ENCODE assay signal across 8 cellular contexts in genomic region chr2:24824966-24825882, GRCh38. TPM values are rescaled to one million over a fixed set of nuclear protein-coding genes. Genes with fewer than 3 reads are reported as not detected.
DNase-seq lines count a peak whose midpoint lies in the region; ATAC-seq and TF ChIP-seq lines count a peak whose summit lies in the region.

No MANE protein-coding gene starts in this region.

- H3K27me3 Mint-ChIP-seq in type B pancreatic cell = peaks cover 3% of the 10 kb centered on the region

- no peaks in the 10 kb centered on the region for H3K9me3 Mint-ChIP-seq in type B pancreatic cell

- ATAC-seq in GM21423 (IDR thresholded peaks at IDR 0.05; ENCODE audit: unreplicated experiment) (no peak), GM18873 (IDR thresholded peaks at IDR 0.05; ENCODE audit: low FRiP score, unreplicated experiment) (no peak)

- no peak overlapping the region for H3K27ac Mint-ChIP-seq in type B pancreatic cell

- H3K36me3 Mint-ChIP-seq in type B pancreatic cell = peaks cover 9% of the 10 kb centered on the region

- H3K4me1 Mint-ChIP-seq in type B pancreatic cell (ENCODE audit: unreplicated experiment) = peaks cover 6% of the 10 kb centered on the region

- H3K4me3 ChIP-seq in WI38 (ENCODE audit: low read depth, low read length) = no peak overlapping the region

- DNase-seq in AG09319 (ENCODE audit: extremely low read depth, low read depth) (no peak), iPS-NIHi11 (ENCODE audit: low spot score) (peak; percentile 26), type B pancreatic cell (ENCODE audit: extremely low spot score, unreplicated experiment) (peak; percentile 63), DMS153 (lab: John Stamatoyannopoulos, UW) (no peak)

- no peak overlapping the region for H3K4me3 Mint-ChIP-seq in type B pancreatic cell

- TF ChIP-seq CTCF in AG09319 (IDR thresholded peaks at IDR 0.05; ENCODE audit: low read depth, low read length) = peak; percentile 41
- TF ChIP-seq CTCF in GM12872 (IDR thresholded peaks at IDR 0.05; ENCODE audit: insufficient read depth, low read depth, low read length) = peak; percentile 80
- peak; percentile 60 for TF ChIP-seq CTCF in WI38 (IDR thresholded peaks at IDR 0.05; ENCODE audit: low read depth, low read length)
- peak; percentile 73 for TF ChIP-seq CTCF in type B pancreatic cell (conservative IDR thresholded peaks at IDR 0.05)

RNA-seq across cellular contexts. Expression of gene CENPO, which starts 32.0 kb away (rescaled TPM):
- 14.4 and 39.7 TPM in 2 replicates for total RNA-seq in type B pancreatic cell (ENCODE audit: low replicate concordance)

RNA-seq across cellular contexts. Expression of gene PTRHD1, which starts 32.0 kb away (rescaled TPM):
- total RNA-seq in type B pancreatic cell (ENCODE audit: low replicate concordance) = 23.1 TPM in 2 replicates

Comparison
In these comparisons a context has a peak if more than half of its experiments do, and no peak if none do; other contexts are left out.
1. DNase-seq: peak in iPS-NIHi11 (single experiment) and type B pancreatic cell (single experiment); none in AG09319 (single experiment) and DMS153 (single experiment).
2. Peak in every context shown above with its lines, with median percentiles within 50 percentile points of each other: CTCF ChIP-seq.